1 cellular context compared by ENCODE assay signal in the genomic region with DNA sequence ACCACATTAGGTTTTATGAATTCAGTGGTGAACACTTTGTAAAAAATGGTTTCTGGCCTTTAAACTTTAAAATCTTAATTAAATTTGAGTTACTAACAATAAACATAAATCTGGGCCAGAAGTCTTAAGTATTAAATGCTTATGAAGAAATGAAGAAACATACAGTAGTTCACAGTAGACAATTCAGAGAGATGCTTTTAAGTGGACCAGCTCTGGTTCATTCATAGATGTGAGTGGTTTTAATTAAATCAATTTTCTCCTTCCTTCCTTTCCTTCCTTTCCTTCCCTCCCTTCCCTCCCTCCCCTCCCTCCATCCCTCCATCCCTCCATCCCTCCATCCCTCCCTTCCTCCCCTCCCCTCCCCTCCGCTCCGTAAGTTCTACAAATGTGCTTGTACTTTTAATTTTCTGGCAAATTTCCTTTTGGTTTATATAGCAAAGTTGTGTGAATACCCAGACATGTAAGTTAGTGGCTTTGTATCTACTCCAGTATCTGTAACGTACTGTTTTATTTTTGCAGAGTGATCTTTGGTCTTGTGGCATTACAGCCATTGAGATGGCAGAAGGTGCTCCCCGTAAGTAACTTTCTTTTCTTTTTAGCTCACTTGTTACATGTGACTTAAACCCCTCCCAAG.
TF ChIP-seq lines count a peak whose summit lies in the region.

No MANE protein-coding gene starts in this region.

TF ChIP-seq in K562, 482 proteins besides CTCF, POLR2A, EP300 and RAD21:
- TF ChIP-seq, protein P1, sequence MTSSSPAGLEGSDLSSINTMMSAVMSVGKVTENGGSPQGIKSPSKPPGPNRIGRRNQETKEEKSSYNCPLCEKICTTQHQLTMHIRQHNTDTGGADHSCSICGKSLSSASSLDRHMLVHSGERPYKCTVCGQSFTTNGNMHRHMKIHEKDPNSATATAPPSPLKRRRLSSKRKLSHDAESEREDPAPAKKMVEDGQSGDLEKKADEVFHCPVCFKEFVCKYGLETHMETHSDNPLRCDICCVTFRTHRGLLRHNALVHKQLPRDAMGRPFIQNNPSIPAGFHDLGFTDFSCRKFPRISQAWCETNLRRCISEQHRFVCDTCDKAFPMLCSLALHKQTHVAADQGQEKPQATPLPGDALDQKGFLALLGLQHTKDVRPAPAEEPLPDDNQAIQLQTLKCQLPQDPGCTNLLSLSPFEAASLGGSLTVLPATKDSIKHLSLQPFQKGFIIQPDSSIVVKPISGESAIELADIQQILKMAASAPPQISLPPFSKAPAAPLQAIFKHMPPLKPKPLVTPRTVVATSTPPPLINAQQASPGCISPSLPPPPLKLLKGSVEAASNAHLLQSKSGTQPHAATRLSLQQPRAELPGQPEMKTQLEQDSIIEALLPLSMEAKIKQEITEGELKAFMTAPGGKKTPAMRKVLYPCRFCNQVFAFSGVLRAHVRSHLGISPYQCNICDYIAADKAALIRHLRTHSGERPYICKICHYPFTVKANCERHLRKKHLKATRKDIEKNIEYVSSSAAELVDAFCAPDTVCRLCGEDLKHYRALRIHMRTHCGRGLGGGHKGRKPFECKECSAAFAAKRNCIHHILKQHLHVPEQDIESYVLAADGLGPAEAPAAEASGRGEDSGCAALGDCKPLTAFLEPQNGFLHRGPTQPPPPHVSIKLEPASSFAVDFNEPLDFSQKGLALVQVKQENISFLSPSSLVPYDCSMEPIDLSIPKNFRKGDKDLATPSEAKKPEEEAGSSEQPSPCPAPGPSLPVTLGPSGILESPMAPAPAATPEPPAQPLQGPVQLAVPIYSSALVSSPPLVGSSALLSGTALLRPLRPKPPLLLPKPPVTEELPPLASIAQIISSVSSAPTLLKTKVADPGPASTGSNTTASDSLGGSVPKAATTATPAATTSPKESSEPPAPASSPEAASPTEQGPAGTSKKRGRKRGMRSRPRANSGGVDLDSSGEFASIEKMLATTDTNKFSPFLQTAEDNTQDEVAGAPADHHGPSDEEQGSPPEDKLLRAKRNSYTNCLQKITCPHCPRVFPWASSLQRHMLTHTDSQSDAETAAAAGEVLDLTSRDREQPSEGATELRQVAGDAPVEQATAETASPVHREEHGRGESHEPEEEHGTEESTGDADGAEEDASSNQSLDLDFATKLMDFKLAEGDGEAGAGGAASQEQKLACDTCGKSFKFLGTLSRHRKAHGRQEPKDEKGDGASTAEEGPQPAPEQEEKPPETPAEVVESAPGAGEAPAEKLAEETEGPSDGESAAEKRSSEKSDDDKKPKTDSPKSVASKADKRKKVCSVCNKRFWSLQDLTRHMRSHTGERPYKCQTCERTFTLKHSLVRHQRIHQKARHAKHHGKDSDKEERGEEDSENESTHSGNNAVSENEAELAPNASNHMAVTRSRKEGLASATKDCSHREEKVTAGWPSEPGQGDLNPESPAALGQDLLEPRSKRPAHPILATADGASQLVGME (CRISPR knock-in tag; IDR thresholded peaks at IDR 0.05), result no peak
- TF ChIP-seq PCBP2 (IDR thresholded peaks at IDR 0.05; ENCODE audit: low read depth, low read length, poor library complexity, severe bottlenecking) (peak; percentile 96), HNRNPK (IDR thresholded peaks at IDR 0.05; ENCODE audit: low read depth, low read length, poor library complexity, severe bottlenecking) (peak; percentile 81)
